Comparison of ENCODE assay signal across 1 cellular context in the genomic region with DNA sequence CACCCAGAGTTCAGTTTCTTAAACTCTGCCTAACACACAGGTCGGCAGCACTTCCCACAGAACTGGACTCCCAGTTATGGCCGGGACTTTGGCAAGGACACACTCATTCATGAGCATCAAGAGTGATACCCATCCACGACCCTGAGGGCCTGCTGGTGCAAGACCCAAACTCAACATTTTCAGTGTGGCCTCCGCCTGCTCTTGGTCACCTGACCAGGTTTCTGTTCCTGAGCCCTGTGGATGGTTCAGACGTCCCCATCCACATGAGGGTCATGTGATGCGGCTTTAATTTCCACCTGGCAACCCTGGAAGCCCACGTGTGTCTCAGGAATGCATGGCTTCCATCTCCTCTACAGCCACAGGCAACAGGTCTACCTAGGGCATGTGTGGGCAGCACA.
TF ChIP-seq lines count a peak whose summit lies in the region.

No MANE protein-coding gene starts in this region.

TF ChIP-seq in H1, 55 proteins besides CTCF, POLR2A, EP300 and RAD21:
- TF ChIP-seq SIN3A (conservative IDR thresholded peaks at IDR 0.05 in 1 of 2, IDR thresholded peaks at IDR 0.05 in 1 of 2; ENCODE audit: low read depth in 1 of 2, low read length in 2 of 2) (no peak), JUN (IDR thresholded peaks at IDR 0.05; ENCODE audit: low read depth, low read length) (no peak)
